ENCODE assay signal across 2 cellular contexts in genomic region chr21:31409849-31410762, GRCh38.
TF ChIP-seq lines count a peak whose summit lies in the region.

No MANE protein-coding gene starts in this region.

TF ChIP-seq in GM12878, 131 proteins besides CTCF, POLR2A, EP300 and RAD21:
- TF ChIP-seq, protein P1, sequence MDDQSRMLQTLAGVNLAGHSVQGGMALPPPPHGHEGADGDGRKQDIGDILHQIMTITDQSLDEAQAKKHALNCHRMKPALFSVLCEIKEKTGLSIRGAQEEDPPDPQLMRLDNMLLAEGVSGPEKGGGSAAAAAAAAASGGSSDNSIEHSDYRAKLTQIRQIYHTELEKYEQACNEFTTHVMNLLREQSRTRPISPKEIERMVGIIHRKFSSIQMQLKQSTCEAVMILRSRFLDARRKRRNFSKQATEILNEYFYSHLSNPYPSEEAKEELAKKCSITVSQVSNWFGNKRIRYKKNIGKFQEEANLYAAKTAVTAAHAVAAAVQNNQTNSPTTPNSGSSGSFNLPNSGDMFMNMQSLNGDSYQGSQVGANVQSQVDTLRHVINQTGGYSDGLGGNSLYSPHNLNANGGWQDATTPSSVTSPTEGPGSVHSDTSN (IDR thresholded peaks at IDR 0.05; ENCODE audit: insufficient replicate concordance, low read depth, low read length) = peak; percentile 40
- TF ChIP-seq BCL3 (IDR thresholded peaks at IDR 0.05; ENCODE audit: borderline replicate concordance, insufficient read depth, low read depth, low read length, poor library complexity, severe bottlenecking) (peak; percentile 90), RAD51 (IDR thresholded peaks at IDR 0.05) (no peak), SREBF1 (IDR thresholded peaks at IDR 0.05; ENCODE audit: low read length) (no peak), MEF2B (IDR thresholded peaks at IDR 0.05; ENCODE audit: partially characterized antibody, poor library complexity, severe bottlenecking) (no peak), NBN (IDR thresholded peaks at IDR 0.05) (peak; percentile 78; the same call in 1 of the 2 replicates), ZNF384 (IDR thresholded peaks at IDR 0.05; ENCODE audit: borderline replicate concordance, low read depth, low read length) (no peak), HDGF (IDR thresholded peaks at IDR 0.05) (peak; percentile 96)
- TF ChIP-seq, protein P2, sequence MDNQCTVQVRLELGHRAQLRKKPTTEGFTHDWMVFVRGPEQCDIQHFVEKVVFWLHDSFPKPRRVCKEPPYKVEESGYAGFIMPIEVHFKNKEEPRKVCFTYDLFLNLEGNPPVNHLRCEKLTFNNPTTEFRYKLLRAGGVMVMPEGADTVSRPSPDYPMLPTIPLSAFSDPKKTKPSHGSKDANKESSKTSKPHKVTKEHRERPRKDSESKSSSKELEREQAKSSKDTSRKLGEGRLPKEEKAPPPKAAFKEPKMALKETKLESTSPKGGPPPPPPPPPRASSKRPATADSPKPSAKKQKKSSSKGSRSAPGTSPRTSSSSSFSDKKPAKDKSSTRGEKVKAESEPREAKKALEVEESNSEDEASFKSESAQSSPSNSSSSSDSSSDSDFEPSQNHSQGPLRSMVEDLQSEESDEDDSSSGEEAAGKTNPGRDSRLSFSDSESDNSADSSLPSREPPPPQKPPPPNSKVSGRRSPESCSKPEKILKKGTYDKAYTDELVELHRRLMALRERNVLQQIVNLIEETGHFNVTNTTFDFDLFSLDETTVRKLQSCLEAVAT (IDR thresholded peaks at IDR 0.05) = 0 out of 2 replicates have a peak, but pooled peaks have one; percentile 45

TF ChIP-seq in HEK293T, 16 proteins besides CTCF, POLR2A, EP300 and RAD21 (continued from another document):
- TF ChIP-seq CTBP1 (IDR thresholded peaks at IDR 0.05; ENCODE audit: borderline replicate concordance) (no peak), NFRKB (IDR thresholded peaks at IDR 0.05) (no peak), HDGF (IDR thresholded peaks at IDR 0.05; ENCODE audit: borderline replicate concordance) (no peak)
